ENCODE assay signal across 8 cellular contexts in genomic region chrX:81957900-81958545, GRCh38.
DNase-seq lines count a peak whose midpoint lies in the region; ATAC-seq and TF ChIP-seq lines count a peak whose summit lies in the region.

No MANE protein-coding gene starts in this region.

- peak; percentile 51 for TF ChIP-seq CTCF in GM12873 (IDR thresholded peaks at IDR 0.05; ENCODE audit: insufficient read depth, low read depth, low read length, missing control alignments)

- peak; percentile 63 for ATAC-seq in HG02610 (IDR thresholded peaks at IDR 0.05; ENCODE audit: unreplicated experiment)
- ATAC-seq in HG03135 (IDR thresholded peaks at IDR 0.05; ENCODE audit: unreplicated experiment), result no peak

- DNase-seq in RPMI8226, result peak; percentile 45
- peak; percentile 33 for DNase-seq in left kidney (ENCODE audit: low read depth, low spot score)
- no peak for DNase-seq in amniotic stem cell (lab: John Stamatoyannopoulos, UW)
- no peak for DNase-seq in C1 segment of cervical spinal cord (lab: John Stamatoyannopoulos, UW)
- no peak for DNase-seq in activated CD4-positive, CD25-positive, alpha-beta regulatory T cell (lab: John Stamatoyannopoulos, UW)

Comparison
In these comparisons a context has a peak if more than half of its experiments do, and no peak if none do; other contexts are left out.
1. DNase-seq: peak in RPMI8226 (single experiment) and left kidney (single experiment); none in amniotic stem cell (single experiment), C1 segment of cervical spinal cord (0 of 14) and activated CD4-positive, CD25-positive, alpha-beta regulatory T cell (0 of 4).